In the genomic region with DNA sequence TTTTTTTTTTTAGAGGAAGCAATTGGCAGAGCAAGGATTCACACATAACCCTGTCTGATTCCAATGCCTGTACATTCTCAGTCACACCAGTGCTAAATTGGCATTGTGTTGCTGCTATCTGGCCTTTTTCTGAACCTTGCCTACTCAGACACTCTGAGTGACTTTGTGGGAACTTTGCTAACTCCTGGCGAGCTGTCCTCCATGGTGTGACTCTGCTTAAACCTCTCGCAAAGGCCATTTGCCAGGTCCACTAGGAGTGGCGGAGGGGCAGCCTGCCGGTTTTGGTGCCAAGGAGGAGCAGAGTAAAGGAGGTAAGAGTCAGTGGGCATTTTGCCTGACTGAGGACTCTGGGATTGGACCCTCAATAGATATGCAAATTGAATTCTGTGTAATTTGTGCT, we compare ENCODE assay signal across 14 cellular contexts.
A peak's percentile ranks its signal among the peaks of the same experiment; 100 is the strongest.
DNase-seq lines count a peak whose midpoint lies in the region; ATAC-seq and TF ChIP-seq lines count a peak whose summit lies in the region.
"Had no signal": no experiment of that assay in that cellular context is flagged by ENCODE, and none has a peak within 500 bp of the region (broad histone marks: within the 10 kb centered on the region; RNA-seq: fewer than 3 reads in every experiment).

No MANE protein-coding gene starts in this region.

- peaks cover 2% of the 10 kb centered on the region for H3K27me3 Mint-ChIP-seq in GM23338 (ENCODE audit: insufficient read depth, low read depth, poor library complexity)
- no peaks in the 10 kb centered on the region for H3K27me3 Mint-ChIP-seq in T-helper 2 cell treated with Interferon-gamma antibody and Interleukin-4, amounts not matched to agents 5 μg/mL and 100 μg/mL, for 36 hours (ENCODE audit: low read depth)
- H3K27me3 Mint-ChIP-seq: CD8-positive, alpha-beta memory T cell; IgD-negative memory B cell had no signal

- peaks cover 14% of the 10 kb centered on the region for H3K9me3 ChIP-seq in left ventricle myocardium inferior (replicated peaks)
- H3K9me3 ChIP-seq: A549, Caco-2 had no signal

- POLR2A ChIA-PET in HEK293T (lab: Yijun Ruan, JAX) = no interaction called here

- no peaks in the 10 kb centered on the region for H3K36me3 Mint-ChIP-seq in GM23338 (ENCODE audit: low read depth)
- no peaks in the 10 kb centered on the region for H3K36me3 Mint-ChIP-seq in T-helper 2 cell treated with Interferon-gamma antibody and Interleukin-4, amounts not matched to agents 5 μg/mL and 100 μg/mL, for 36 hours (ENCODE audit: low read depth)
- H3K36me3 Mint-ChIP-seq: CD8-positive, alpha-beta memory T cell; IgD-negative memory B cell had no signal

- no peak overlapping the region; the same call in 1 of the 2 replicates for H3K27ac Mint-ChIP-seq in GM23338
- H3K27ac Mint-ChIP-seq in T-helper 2 cell treated with Interferon-gamma antibody and Interleukin-4, amounts not matched to agents 5 μg/mL and 100 μg/mL, for 36 hours = no peak overlapping the region
- H3K27ac Mint-ChIP-seq: CD8-positive, alpha-beta memory T cell; IgD-negative memory B cell had no signal

- no peaks in the 10 kb centered on the region for H3F3A ChIP-seq in GM23338 (replicated peaks; ENCODE audit: low read depth)

- H3K79me2 ChIP-seq in GM23338 (replicated peaks; ENCODE audit: insufficient read depth) = no peaks in the 10 kb centered on the region

- H3K4me3 ChIP-seq in GM23338 (no peak overlapping the region), left ventricle myocardium inferior (no peak overlapping the region)
- H3K4me3 ChIP-seq: A549 had no signal

- H3K4me1 ChIP-seq in GM23338 (ENCODE audit: insufficient read depth) (no peaks in the 10 kb centered on the region), left ventricle myocardium inferior (peaks cover 21% of the 10 kb centered on the region)
- H3K4me1 ChIP-seq: A549, Caco-2 had no signal

- H3K36me3 ChIP-seq in GM23338 (ENCODE audit: insufficient read depth) (no peaks in the 10 kb centered on the region), left ventricle myocardium inferior (no peaks in the 10 kb centered on the region)

- 0 out of 2 replicates have a peak overlapping the region, but pooled peaks have one; percentile 32 for H2AFZ ChIP-seq in GM23338

- peaks cover 25% of the 10 kb centered on the region for H3K9me2 ChIP-seq in GM23338 (ENCODE audit: insufficient read depth)

- intact Hi-C loops in left ventricle myocardium inferior (cut with micrococcal nuclease) = no loop called here

- CTCF ChIA-PET in HEK293T (lab: Yijun Ruan, JAX) = no interaction called here

- ATAC-seq in GM23338 (no peak), HG02763 (IDR thresholded peaks at IDR 0.05; ENCODE audit: unreplicated experiment) (no peak)
- ATAC-seq: A549 had no signal

- H3K4me2 ChIP-seq in GM23338 = no peak overlapping the region
- H3K4me2 ChIP-seq: A549 had no signal

- H3K27me3 ChIP-seq in GM23338 (ENCODE audit: insufficient read depth) (no peaks in the 10 kb centered on the region), left ventricle myocardium inferior (ENCODE audit: low read depth) (no peaks in the 10 kb centered on the region)

- no peaks in the 10 kb centered on the region for H3K4me1 Mint-ChIP-seq in GM23338
- H3K4me1 Mint-ChIP-seq in T-helper 2 cell treated with Interferon-gamma antibody and Interleukin-4, amounts not matched to agents 5 μg/mL and 100 μg/mL, for 36 hours (ENCODE audit: low read depth) = no peaks in the 10 kb centered on the region
- H3K4me1 Mint-ChIP-seq: CD8-positive, alpha-beta memory T cell had no signal

- no peaks in the 10 kb centered on the region for H4K20me1 ChIP-seq in GM23338 (replicated peaks; ENCODE audit: insufficient read depth)

- H3K4me3 Mint-ChIP-seq in GM23338 = no peak overlapping the region
- H3K4me3 Mint-ChIP-seq in T-helper 2 cell treated with Interferon-gamma antibody and Interleukin-4, amounts not matched to agents 5 μg/mL and 100 μg/mL, for 36 hours = no peak overlapping the region
- H3K4me3 Mint-ChIP-seq: CD8-positive, alpha-beta memory T cell; IgD-negative memory B cell had no signal

- TF ChIP-seq CTCF in GM23338 (conservative IDR thresholded peaks at IDR 0.05; ENCODE audit: low read depth in 2 of 2) (no peak), left ventricle myocardium inferior (IDR thresholded peaks at IDR 0.05; ENCODE audit: borderline replicate concordance) (no peak), GM20000 (IDR thresholded peaks at IDR 0.05; ENCODE audit: extremely low read depth, missing control alignments) (no peak)

- H3K9me3 Mint-ChIP-seq in GM23338 = peaks cover 10% of the 10 kb centered on the region
- peaks cover 3% of the 10 kb centered on the region for H3K9me3 Mint-ChIP-seq in T-helper 2 cell treated with Interferon-gamma antibody and Interleukin-4, amounts not matched to agents 5 μg/mL and 100 μg/mL, for 36 hours
- H3K9me3 Mint-ChIP-seq: CD8-positive, alpha-beta memory T cell had no signal

- DNase-seq in GM23338 (ENCODE audit: low spot score) (no peak), globus pallidus (ENCODE audit: low spot score) (peak; percentile 17), left ventricle myocardium inferior (peak; percentile 36), medulla oblongata (ENCODE audit: extremely low spot score) (peak; percentile 49), GM20000 (ENCODE audit: low spot score) (no peak), HEK293T (ENCODE audit: extremely low spot score) (no peak)
- DNase-seq in T-helper 2 cell treated with Interferon-gamma antibody and Interleukin-4, amounts not matched to agents 5 μg/mL and 100 μg/mL, for 36 hours (ENCODE audit: low spot score) = no peak
- DNase-seq: Caco-2; CD8-positive, alpha-beta memory T cell; DMS53; GF-D8 had no signal

- no peak overlapping the region for H3K27ac ChIP-seq in GM23338 (ENCODE audit: low read depth)
- H3K27ac ChIP-seq in left ventricle myocardium inferior (replicated peaks) = peak overlapping the region; percentile 63
- H3K27ac ChIP-seq: A549 had no signal

TF ChIP-seq in GM23338, 12 proteins besides CTCF, POLR2A, EP300 and RAD21 (continues in another document):
- TF ChIP-seq STAT1 (IDR thresholded peaks at IDR 0.05; ENCODE audit: unreplicated experiment) = no peak

TF ChIP-seq in HEK293T, 16 proteins besides CTCF, POLR2A, EP300 and RAD21:
- TF ChIP-seq ELF4 (IDR thresholded peaks at IDR 0.05) = no peak

Comparison
In these comparisons a context has a peak if more than half of its experiments do, and no peak if none do; other contexts are left out.
1. DNase-seq: peak in globus pallidus (single experiment), left ventricle myocardium inferior (single experiment) and medulla oblongata (single experiment); none in GM23338 (single experiment), GM20000 (single experiment), HEK293T (single experiment) and T-helper 2 cell treated with Interferon-gamma antibody and Interleukin-4, amounts not matched to agents 5 μg/mL and 100 μg/mL, for 36 hours (single experiment).